Comparison of ENCODE assay signal across 12 cellular contexts in genomic region chr5:143024227-143024920, GRCh38.
DNase-seq lines count a peak whose midpoint lies in the region; ATAC-seq and TF ChIP-seq lines count a peak whose summit lies in the region.
"Had no signal": no experiment of that assay in that cellular context is flagged by ENCODE, and none has a peak within 500 bp of the region (broad histone marks: within the 10 kb centered on the region; RNA-seq: fewer than 3 reads in every experiment).

No MANE protein-coding gene starts in this region.

- H3K4me3 Mint-ChIP-seq in CD8-positive, alpha-beta memory T cell = no peak overlapping the region
- H3K4me3 Mint-ChIP-seq: activated CD4-positive, alpha-beta memory T cell treated with anti-CD3 and anti-CD28 coated beads for 36 hours; activated naive CD4-positive, alpha-beta T cell treated with anti-CD3 and anti-CD28 coated beads, Interleukin-2, amount 50 U/mL, for 24 hours had no signal

- peak overlapping the region; percentile 1 to 99 (median 59) for H3K27ac Mint-ChIP-seq in CD8-positive, alpha-beta memory T cell
- H3K27ac Mint-ChIP-seq: activated naive CD4-positive, alpha-beta T cell treated with anti-CD3 and anti-CD28 coated beads, Interleukin-2, amount 50 U/mL, for 24 hours had no signal

- H3K4me1 Mint-ChIP-seq in CD8-positive, alpha-beta memory T cell = peaks cover 41 to 74% (median 57%) of the 10 kb centered on the region in 3 donors

- DNase-seq in CD8-positive, alpha-beta memory T cell = no peak
- peak; percentile 51 for DNase-seq in GM12865 (ENCODE audit: low read depth)
- DNase-seq in NCI-H82 (lab: John Stamatoyannopoulos, UW) = peak; percentile 55
- no peak for DNase-seq in heart right ventricle
- no peak for DNase-seq in stimulated activated CD4-positive, alpha-beta T cell treated with anti-CD3 and anti-CD28 coated beads, Interleukin-1b, Interleukin-23, amount 100 ng/mL, for 48 hours
- no peak for DNase-seq in activated gamma-delta T cell (lab: John Stamatoyannopoulos, UW)
- DNase-seq: colonic mucosa, GM23248 had no signal

- no peaks in the 10 kb centered on the region for H3K27me3 Mint-ChIP-seq in CD8-positive, alpha-beta memory T cell
- H3K27me3 Mint-ChIP-seq: activated CD4-positive, alpha-beta memory T cell treated with anti-CD3 and anti-CD28 coated beads for 36 hours; activated naive CD4-positive, alpha-beta T cell treated with anti-CD3 and anti-CD28 coated beads, Interleukin-2, amount 50 U/mL, for 24 hours had no signal

- POLR2A ChIA-PET in CD8-positive, alpha-beta memory T cell (lab: Charles Lee) = interaction anchor here (0.8 kb wide), 1 partner anchor 21 kb away, joined by 3 read pairs; no protein-coding TSS in a partner anchor

- intact Hi-C loops in heart right ventricle (cut with DNase I) = loop anchor here in 1 of 10 donors (5.0 kb wide), 1 partner anchor 378 kb away; the partner anchor contains the start of gene NR3C1

- H3K36me3 Mint-ChIP-seq in CD8-positive, alpha-beta memory T cell = peaks cover 0 to 26% (median 16%) of the 10 kb centered on the region in 3 donors

- no peak overlapping the region for H3K27ac ChIP-seq in CD8-positive, alpha-beta memory T cell (ENCODE audit: low read depth, low read length)
- peak overlapping the region in 8 of 10 donors; percentile 33 to 80 (median 74) for H3K27ac ChIP-seq in heart right ventricle
- H3K27ac ChIP-seq: colonic mucosa, GM23248 had no signal

- CTCF ChIA-PET in CD8-positive, alpha-beta memory T cell (lab: Charles Lee) = interaction anchor here (1.0 kb wide), 3 partner anchors 11 to 103 kb away, joined by 3 to 4 read pairs (median 3); no protein-coding TSS in a partner anchor

- H3K9me3 Mint-ChIP-seq in CD8-positive, alpha-beta memory T cell = no peaks in the 10 kb centered on the region
- H3K9me3 Mint-ChIP-seq: activated CD4-positive, alpha-beta memory T cell treated with anti-CD3 and anti-CD28 coated beads for 36 hours; activated naive CD4-positive, alpha-beta T cell treated with anti-CD3 and anti-CD28 coated beads, Interleukin-2, amount 50 U/mL, for 24 hours had no signal

- ATAC-seq in heart right ventricle = peak in 4 of 8 donors; percentile 18 to 47 (median 36)
- no peak for ATAC-seq in HG03135 (IDR thresholded peaks at IDR 0.05; ENCODE audit: unreplicated experiment)
- ATAC-seq: Panc1 had no signal

- 76 to 85% methylated on average over 5 of the region's 5 CpGs for WGBS in heart right ventricle, 2 donors

- no peaks in the 10 kb centered on the region for H3K36me3 ChIP-seq in CD8-positive, alpha-beta memory T cell (ENCODE audit: insufficient read depth, low read length)
- H3K36me3 ChIP-seq in heart right ventricle = peaks cover 0 to 13% (median 0%) of the 10 kb centered on the region in 9 donors
- H3K36me3 ChIP-seq: colonic mucosa had no signal

- H3K4me3 ChIP-seq in CD8-positive, alpha-beta memory T cell (ENCODE audit: low read length) = no peak overlapping the region
- H3K4me3 ChIP-seq in GM12865 (ENCODE audit: low read depth, low read length) = peak overlapping the region; percentile 49
- no peak overlapping the region for H3K4me3 ChIP-seq in heart right ventricle
- H3K4me3 ChIP-seq: colonic mucosa, GM23248 had no signal

- H3K27me3 ChIP-seq in CD8-positive, alpha-beta memory T cell (ENCODE audit: insufficient read depth, low read length, poor library complexity, severe bottlenecking) = no peaks in the 10 kb centered on the region
- no peaks in the 10 kb centered on the region for H3K27me3 ChIP-seq in heart right ventricle
- H3K27me3 ChIP-seq: colonic mucosa had no signal

- H3K9me3 ChIP-seq in CD8-positive, alpha-beta memory T cell (ENCODE audit: low read length) = no peaks in the 10 kb centered on the region
- no peaks in the 10 kb centered on the region for H3K9me3 ChIP-seq in heart right ventricle
- H3K9me3 ChIP-seq: colonic mucosa had no signal

- peaks cover 13% of the 10 kb centered on the region for H3K4me1 ChIP-seq in CD8-positive, alpha-beta memory T cell (ENCODE audit: insufficient read depth, low read length)
- H3K4me1 ChIP-seq in heart right ventricle = peaks cover 10 to 56% (median 33%) of the 10 kb centered on the region in 9 donors
- H3K4me1 ChIP-seq: colonic mucosa had no signal

- TF ChIP-seq CTCF in GM12865 (IDR thresholded peaks at IDR 0.05; ENCODE audit: insufficient read depth, low read depth, low read length, missing control alignments) (no peak), heart right ventricle (IDR thresholded peaks at IDR 0.05) (no peak)

Comparison
In these comparisons a context has a peak if more than half of its experiments do, and no peak if none do; other contexts are left out.
1. DNase-seq: peak in GM12865 (single experiment) and NCI-H82 (single experiment); none in CD8-positive, alpha-beta memory T cell (0 of 5), heart right ventricle (0 of 2), stimulated activated CD4-positive, alpha-beta T cell treated with anti-CD3 and anti-CD28 coated beads, Interleukin-1b, Interleukin-23, amount 100 ng/mL, for 48 hours (single experiment) and activated gamma-delta T cell (single experiment).